In genomic region chr15:39299506-39300267, GRCh38 we compare ENCODE assay signal across 30 cellular contexts.
DNase-seq lines count a peak whose midpoint lies in the region; ATAC-seq, FAIRE-seq and TF ChIP-seq lines count a peak whose summit lies in the region.
"Had no signal": no experiment of that assay in that cellular context is flagged by ENCODE, and none has a peak within 500 bp of the region (broad histone marks: within the 10 kb centered on the region; RNA-seq: fewer than 3 reads in every experiment).

No MANE protein-coding gene starts in this region.

- no peaks in the 10 kb centered on the region for H3K4me1 Mint-ChIP-seq in CD8-positive, alpha-beta T cell (ENCODE audit: low read depth)
- H3K4me1 Mint-ChIP-seq: activated CD4-positive, alpha-beta T cell treated with anti-CD3 and anti-CD28 coated beads for 36 hours; activated naive CD8-positive, alpha-beta T cell treated with anti-CD3 and anti-CD28 coated beads, Interleukin-2, amount 50 U/mL, for 24 hours; nephron progenitor cell; stimulated activated naive CD8-positive, alpha-beta T cell treated with anti-CD3 and anti-CD28 coated beads, Interleukin-15, amount 100 ng/mL, for 72 hours; T-helper 17 cell had no signal

- TF ChIP-seq EP300 in A549 (IDR thresholded peaks at IDR 0.05) = no peak

- H3K36me3 ChIP-seq in brain microvascular endothelial cell (replicated peaks) = no peaks in the 10 kb centered on the region
- no peaks in the 10 kb centered on the region for H3K36me3 ChIP-seq in mesodermal cell (ENCODE audit: control insufficient read depth, insufficient read depth, low read length)
- H3K36me3 ChIP-seq in CD8-positive, alpha-beta T cell (ENCODE audit: insufficient read depth, low read length) = no peaks in the 10 kb centered on the region
- H3K36me3 ChIP-seq: BLaER1, gastrocnemius medialis, MG63, tibial nerve had no signal

- in situ Hi-C loops in brain microvascular endothelial cell (cut with HindIII; ENCODE audit: low pct_ligation_motif_present, low sequenced_read_pairs) = no loop called here

- H3K4me1 ChIP-seq in A549 (peaks cover 23% of the 10 kb centered on the region), mesodermal cell (ENCODE audit: control insufficient read depth, insufficient read depth, low read length, poor library complexity, severe bottlenecking) (peaks cover 22% of the 10 kb centered on the region)
- no peaks in the 10 kb centered on the region for H3K4me1 ChIP-seq in CD8-positive, alpha-beta T cell (ENCODE audit: insufficient read depth, low read length)
- H3K4me1 ChIP-seq: BLaER1, gastrocnemius medialis had no signal

- TF ChIP-seq RAD21 in A549 (conservative IDR thresholded peaks at IDR 0.05 in 1 of 2, IDR thresholded peaks at IDR 0.05 in 1 of 2) = no peak

- no peaks in the 10 kb centered on the region for H3K36me3 Mint-ChIP-seq in CD8-positive, alpha-beta T cell
- H3K36me3 Mint-ChIP-seq: brain had no signal

- H3K27ac ChIP-seq in A549 (peak overlapping the region; percentile 57 to 83), brain microvascular endothelial cell (peak overlapping the region; percentile 54), mesodermal cell (ENCODE audit: low read depth, low read length, severe bottlenecking) (peak overlapping the region; percentile 78)
- no peak overlapping the region for H3K27ac ChIP-seq in CD8-positive, alpha-beta T cell (ENCODE audit: low read depth, low read length)
- H3K27ac ChIP-seq: BLaER1, gastrocnemius medialis had no signal

- no peak overlapping the region for H3K4me3 Mint-ChIP-seq in CD8-positive, alpha-beta T cell
- H3K4me3 Mint-ChIP-seq: activated CD4-positive, alpha-beta T cell treated with anti-CD3 and anti-CD28 coated beads for 36 hours; activated naive CD8-positive, alpha-beta T cell treated with anti-CD3 and anti-CD28 coated beads, Interleukin-2, amount 50 U/mL, for 24 hours; activated T-cell treated with anti-CD3 and anti-CD28 coated beads, Interleukin-2, amount 50 U/mL, for 24 hours; brain; H9; nephron progenitor cell; stimulated activated naive CD8-positive, alpha-beta T cell treated with anti-CD3 and anti-CD28 coated beads, Interleukin-15, amount 100 ng/mL, for 72 hours; T-helper 17 cell had no signal

- ATAC-seq in A549 = no peak
- no peak for ATAC-seq in CD8-positive, alpha-beta T cell
- ATAC-seq: activated CD4-positive, alpha-beta T cell treated with anti-CD3 and anti-CD28 coated beads for 36 hours; activated naive CD8-positive, alpha-beta T cell treated with anti-CD3 and anti-CD28 coated beads, Interleukin-2, amount 50 U/mL, for 24 hours; gastrocnemius medialis; left ventricle myocardium superior; mucosa of descending colon; Panc1; sciatic nerve; stimulated activated naive CD8-positive, alpha-beta T cell treated with anti-CD3 and anti-CD28 coated beads, Interleukin-15, amount 100 ng/mL, for 72 hours; T-helper 17 cell had no signal

- TF ChIP-seq CTCF in A549 (IDR thresholded peaks at IDR 0.05) (no peak), HFF-Myc (IDR thresholded peaks at IDR 0.05; ENCODE audit: low read depth, low read length, missing control alignments) (no peak), brain microvascular endothelial cell (IDR thresholded peaks at IDR 0.05; ENCODE audit: low read depth, low read length, missing control alignments) (no peak)
- no peak for TF ChIP-seq CTCF in CD8-positive, alpha-beta T cell (IDR thresholded peaks at IDR 0.05)

- peak overlapping the region; percentile 60; the same call in 2 of the 3 replicates for H3K4me2 ChIP-seq in A549
- H3K4me2 ChIP-seq: BLaER1 had no signal

- H3K4me3 ChIP-seq in A549 (no peak overlapping the region), HFF-Myc (replicated peaks; ENCODE audit: low read depth, low read length) (no peak overlapping the region), brain microvascular endothelial cell (ENCODE audit: low read depth, low read length) (no peak overlapping the region), mesodermal cell (ENCODE audit: extremely low read depth, insufficient read depth, low read length, poor library complexity, severe bottlenecking) (no peak overlapping the region)
- no peak overlapping the region for H3K4me3 ChIP-seq in CD8-positive, alpha-beta T cell (ENCODE audit: low read depth, low read length)
- H3K4me3 ChIP-seq: BLaER1, gastrocnemius medialis, MG63, mucosa of descending colon, tibial nerve had no signal

- TF ChIP-seq POLR2A in A549 (IDR thresholded peaks at IDR 0.05; ENCODE audit: low read length) = no peak

- CTCF ChIA-PET in A549 (lab: Yijun Ruan, JAX) = interaction anchor here (1.1 to 1.3 kb wide), 2 partner anchors 27 to 169 kb away, joined by 3 to 4 read pairs; no protein-coding TSS in a partner anchor
- CTCF ChIA-PET in CD8-positive, alpha-beta T cell (lab: Charles Lee) = no interaction called here

- FAIRE-seq in A549 (lab: Jason Lieb, UNC) = no peak

- WGBS in A549 (ENCODE audit: missing lambda C conversion rate) = 80% methylated on average over 1 of the region's 1 CpG
- WGBS in mesodermal cell (ENCODE audit: insufficient coverage in 2 of 2), 2 experiments = 80 to 100% methylated on average over 1 of the region's 1 CpG

- H3K27me3 ChIP-seq in brain microvascular endothelial cell (replicated peaks) = no peaks in the 10 kb centered on the region
- no peaks in the 10 kb centered on the region for H3K27me3 ChIP-seq in CD8-positive, alpha-beta T cell (ENCODE audit: insufficient read depth, low read length)
- H3K27me3 ChIP-seq: BLaER1, gastrocnemius medialis, MG63, tibial nerve had no signal

- DNase-seq in A549 (ENCODE audit: low read depth in 1 of 2, low spot score in 1 of 2) = no peak
- DNase-seq in HFF-Myc (ENCODE audit: extremely low read depth, low read depth) = peak; percentile 95
- no peak for DNase-seq in brain microvascular endothelial cell
- DNase-seq in CD8-positive, alpha-beta T cell = no peak
- DNase-seq in NCI-H82 treated with DMSO at 0.1 percent for 48 hours (lab: John Stamatoyannopoulos, UW; ENCODE audit: unreplicated experiment) = no peak
- no peak for DNase-seq in NCI-H774 (lab: John Stamatoyannopoulos, UW)
- DNase-seq in NCI-H510A treated with DMSO at 0.1 percent for 48 hours (lab: John Stamatoyannopoulos, UW) = no peak
- DNase-seq: activated CD4-positive, alpha-beta T cell treated with anti-CD3 and anti-CD28 coated beads for 36 hours; activated gamma-delta T cell treated with Interleukin-2 at 50 U/mL for 16 hours; activated naive CD8-positive, alpha-beta T cell treated with anti-CD3 and anti-CD28 coated beads, Interleukin-2, amount 50 U/mL, for 24 hours; activated T-cell treated with anti-CD3 and anti-CD28 coated beads, Interleukin-2, amount 50 U/mL, for 24 hours; DND-41; effector CD4-positive, alpha-beta T cell; gastrocnemius medialis; H9; hypothalamus; left ventricle myocardium superior; MG63; mucosa of descending colon; NCI-H1417 treated with DMSO at 0.1 percent for 48 hours; nephron progenitor cell; posterior cingulate gyrus; stimulated activated naive CD8-positive, alpha-beta T cell treated with anti-CD3 and anti-CD28 coated beads, Interleukin-15, amount 100 ng/mL, for 72 hours; T-helper 17 cell had no signal

- H3K27me3 Mint-ChIP-seq in CD8-positive, alpha-beta T cell (ENCODE audit: low read depth) = peaks cover 9% of the 10 kb centered on the region

- H3K9me3 Mint-ChIP-seq in CD8-positive, alpha-beta T cell = no peaks in the 10 kb centered on the region
- H3K9me3 Mint-ChIP-seq: activated naive CD8-positive, alpha-beta T cell treated with anti-CD3 and anti-CD28 coated beads, Interleukin-2, amount 50 U/mL, for 24 hours; activated T-cell treated with anti-CD3 and anti-CD28 coated beads, Interleukin-2, amount 50 U/mL, for 24 hours; H9; nephron progenitor cell; stimulated activated naive CD8-positive, alpha-beta T cell treated with anti-CD3 and anti-CD28 coated beads, Interleukin-15, amount 100 ng/mL, for 72 hours had no signal

- POLR2A ChIA-PET in A549 (lab: Yijun Ruan, JAX) = interaction anchor here (1.6 kb wide), 1 partner anchor 127 kb away, joined by 4 read pairs; no protein-coding TSS in a partner anchor
- POLR2A ChIA-PET in CD8-positive, alpha-beta T cell (lab: Charles Lee) = no interaction called here

- no peak overlapping the region for H3K27ac Mint-ChIP-seq in CD8-positive, alpha-beta T cell
- H3K27ac Mint-ChIP-seq: activated CD4-positive, alpha-beta T cell treated with anti-CD3 and anti-CD28 coated beads for 36 hours; activated naive CD8-positive, alpha-beta T cell treated with anti-CD3 and anti-CD28 coated beads, Interleukin-2, amount 50 U/mL, for 24 hours; activated T-cell treated with anti-CD3 and anti-CD28 coated beads, Interleukin-2, amount 50 U/mL, for 24 hours; brain; H9; nephron progenitor cell; stimulated activated naive CD8-positive, alpha-beta T cell treated with anti-CD3 and anti-CD28 coated beads, Interleukin-15, amount 100 ng/mL, for 72 hours; T-helper 17 cell had no signal

- intact Hi-C loops in CD8-positive, alpha-beta T cell (cut with DNase I, micrococcal nuclease) = no loop called here

- H3K9me3 ChIP-seq in A549 = no peaks in the 10 kb centered on the region
- no peaks in the 10 kb centered on the region for H3K9me3 ChIP-seq in mesodermal cell (ENCODE audit: control insufficient read depth, low read length)
- no peaks in the 10 kb centered on the region for H3K9me3 ChIP-seq in CD8-positive, alpha-beta T cell (ENCODE audit: low read length)
- H3K9me3 ChIP-seq: BLaER1, gastrocnemius medialis, MG63, mucosa of descending colon, tibial nerve had no signal

TF ChIP-seq in A549, 52 proteins besides CTCF, POLR2A, EP300 and RAD21 (continues in another document):
- no peak for TF ChIP-seq BCL3 (IDR thresholded peaks at IDR 0.05)
- no peak for TF ChIP-seq RNF2 (IDR thresholded peaks at IDR 0.05; ENCODE audit: borderline replicate concordance, low read depth)
- no peak for TF ChIP-seq MAZ (IDR thresholded peaks at IDR 0.05; ENCODE audit: borderline replicate concordance, low read depth, low read length)
- no peak for TF ChIP-seq GATA3 (IDR thresholded peaks at IDR 0.05; ENCODE audit: borderline replicate concordance)
- no peak for TF ChIP-seq PBX3 (IDR thresholded peaks at IDR 0.05)
